Comparison of ENCODE assay signal across 11 cellular contexts in the genomic region with DNA sequence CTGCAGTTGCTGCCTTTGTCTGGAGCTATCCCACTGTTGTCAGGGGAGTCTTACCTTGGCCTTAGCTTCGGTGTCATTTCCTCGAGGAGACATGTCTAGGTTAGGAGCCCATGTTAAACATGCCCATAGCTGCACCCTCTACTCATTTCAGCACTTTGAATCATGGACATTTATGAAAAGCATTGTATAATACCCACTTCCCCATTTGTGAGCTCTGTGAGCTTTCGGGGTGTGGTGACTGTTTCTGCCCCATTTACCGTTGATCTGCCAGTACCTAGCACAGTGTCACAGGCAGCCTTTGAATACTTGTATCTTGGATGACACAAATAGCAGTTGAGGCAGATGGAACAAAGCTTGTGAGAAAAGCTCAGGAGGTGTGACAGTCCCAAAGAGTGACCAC. TPM values are rescaled to one million over a fixed set of nuclear protein-coding genes. Genes with fewer than 3 reads are reported as not detected.
DNase-seq lines count a peak whose midpoint lies in the region; ATAC-seq and TF ChIP-seq lines count a peak whose summit lies in the region.
"Had no signal": no experiment of that assay in that cellular context is flagged by ENCODE, and none has a peak within 500 bp of the region (broad histone marks: within the 10 kb centered on the region; RNA-seq: fewer than 3 reads in every experiment).

No MANE protein-coding gene starts in this region.

- H3K4me1 ChIP-seq in esophagus muscularis mucosa: peaks cover 22 to 36% (median 29%) of the 10 kb centered on the region in 4 donors

- no peak for TF ChIP-seq CTCF in brain microvascular endothelial cell (IDR thresholded peaks at IDR 0.05; ENCODE audit: low read depth, low read length, missing control alignments)
- TF ChIP-seq CTCF in esophagus muscularis mucosa (IDR thresholded peaks at IDR 0.05): no peak

- H3K27me3 ChIP-seq in brain microvascular endothelial cell (replicated peaks) (no peaks in the 10 kb centered on the region), esophagus muscularis mucosa (no peaks in the 10 kb centered on the region)
- H3K27me3 ChIP-seq: adrenal gland had no signal

- peak overlapping the region; percentile 53 for H3K27ac Mint-ChIP-seq in activated T-helper 1 cell treated with anti-CD3 and anti-CD28 coated beads, Interleukin-12 subunit alpha, Interleukin-12 subunit beta, Interleukin-2, Interleukin-4 antibody, amounts not matched to agents 30 ng/mL and 10 ng/mL and 1 ng/mL, durations not matched to agents 14 hours and 24 hours and 36 hours

- TF ChIP-seq EP300 in esophagus muscularis mucosa (IDR thresholded peaks at IDR 0.05): no peak

- no peaks in the 10 kb centered on the region for H3K27me3 Mint-ChIP-seq in activated T-helper 1 cell treated with anti-CD3 and anti-CD28 coated beads, Interleukin-12 subunit alpha, Interleukin-12 subunit beta, Interleukin-2, Interleukin-4 antibody, amounts not matched to agents 30 ng/mL and 10 ng/mL and 1 ng/mL, durations not matched to agents 14 hours and 24 hours and 36 hours (ENCODE audit: insufficient read depth)

- no peaks in the 10 kb centered on the region for H3K9me3 ChIP-seq in esophagus muscularis mucosa
- H3K9me3 ChIP-seq: adrenal gland had no signal

- no peaks in the 10 kb centered on the region for H3K9me3 Mint-ChIP-seq in activated T-helper 1 cell treated with anti-CD3 and anti-CD28 coated beads, Interleukin-12 subunit alpha, Interleukin-12 subunit beta, Interleukin-2, Interleukin-4 antibody, amounts not matched to agents 30 ng/mL and 10 ng/mL and 1 ng/mL, durations not matched to agents 14 hours and 24 hours and 36 hours

- peak; percentile 98 for ATAC-seq in GM19455 (IDR thresholded peaks at IDR 0.05; ENCODE audit: unreplicated experiment)
- peak; percentile 99 for ATAC-seq in HG03159 (IDR thresholded peaks at IDR 0.05; ENCODE audit: unreplicated experiment)

- H3K4me3 ChIP-seq in GM08714 (ENCODE audit: low read length) (peak overlapping the region; percentile 44; the same call in 1 of the 2 replicates), brain microvascular endothelial cell (ENCODE audit: low read depth, low read length) (no peak overlapping the region), esophagus muscularis mucosa (no peak overlapping the region)
- H3K4me3 ChIP-seq: adrenal gland had no signal

- H3K27ac ChIP-seq in brain microvascular endothelial cell: no peak overlapping the region
- no peak overlapping the region for H3K27ac ChIP-seq in substantia nigra (ENCODE audit: low read depth, low read length, poor library complexity, severe bottlenecking)
- no peak overlapping the region for H3K27ac ChIP-seq in esophagus muscularis mucosa (replicated peaks in 1 of 4)
- H3K27ac ChIP-seq: adrenal gland had no signal

- no peak overlapping the region for H3K4me3 Mint-ChIP-seq in activated T-helper 1 cell treated with anti-CD3 and anti-CD28 coated beads, Interleukin-12 subunit alpha, Interleukin-12 subunit beta, Interleukin-2, Interleukin-4 antibody, amounts not matched to agents 30 ng/mL and 10 ng/mL and 1 ng/mL, durations not matched to agents 14 hours and 24 hours and 36 hours

- peaks cover 24% of the 10 kb centered on the region for H3K36me3 Mint-ChIP-seq in activated T-helper 1 cell treated with anti-CD3 and anti-CD28 coated beads, Interleukin-12 subunit alpha, Interleukin-12 subunit beta, Interleukin-2, Interleukin-4 antibody, amounts not matched to agents 30 ng/mL and 10 ng/mL and 1 ng/mL, durations not matched to agents 14 hours and 24 hours and 36 hours (ENCODE audit: low read depth)

- peaks cover 61% of the 10 kb centered on the region for H3K4me1 Mint-ChIP-seq in activated T-helper 1 cell treated with anti-CD3 and anti-CD28 coated beads, Interleukin-12 subunit alpha, Interleukin-12 subunit beta, Interleukin-2, Interleukin-4 antibody, amounts not matched to agents 30 ng/mL and 10 ng/mL and 1 ng/mL, durations not matched to agents 14 hours and 24 hours and 36 hours (ENCODE audit: low read depth)

- 79% methylated on average over 4 of the region's 4 CpGs for WGBS in esophagus muscularis mucosa

- H3K36me3 ChIP-seq in brain microvascular endothelial cell (replicated peaks) (no peaks in the 10 kb centered on the region), esophagus muscularis mucosa (no peaks in the 10 kb centered on the region)
- H3K36me3 ChIP-seq: adrenal gland had no signal

- intact Hi-C loops in activated T-helper 1 cell treated with anti-CD3 and anti-CD28 coated beads, Interleukin-12 subunit alpha, Interleukin-12 subunit beta, Interleukin-2, Interleukin-4 antibody, amounts not matched to agents 30 ng/mL and 10 ng/mL and 1 ng/mL, durations not matched to agents 14 hours and 24 hours and 36 hours (cut with micrococcal nuclease): no loop called here
- intact Hi-C loops in esophagus muscularis mucosa (cut with DNase I): loop anchor here (10.0 kb wide), 1 partner anchor 67 kb away; no protein-coding TSS in a partner anchor

- TF ChIP-seq POLR2A in esophagus muscularis mucosa (IDR thresholded peaks at IDR 0.05; ENCODE audit: low read depth): no peak

- in situ Hi-C loops in brain microvascular endothelial cell (cut with HindIII; ENCODE audit: low pct_ligation_motif_present, low sequenced_read_pairs): no loop called here

- no peak for DNase-seq in activated T-helper 1 cell treated with anti-CD3 and anti-CD28 coated beads, Interleukin-12 subunit alpha, Interleukin-12 subunit beta, Interleukin-2, Interleukin-4 antibody, amounts not matched to agents 30 ng/mL and 10 ng/mL and 1 ng/mL, durations not matched to agents 14 hours and 24 hours and 36 hours (ENCODE audit: low spot score)
- no peak for DNase-seq in brain microvascular endothelial cell
- DNase-seq in substantia nigra (lab: John Stamatoyannopoulos, UW): no peak
- DNase-seq in esophagus muscularis mucosa (ENCODE audit: extremely low spot score): no peak
- no peak for DNase-seq in activated effector memory CD4-positive, alpha-beta T cell treated with anti-CD3 and anti-CD28 coated beads, Interleukin-2, amount 50 U/mL, for 16 hours
- DNase-seq: NCI-H526; stimulated activated CD4-positive, alpha-beta T cell treated with anti-CD3 and anti-CD28 coated beads, Interleukin-2, amount 100 ng/mL, for 48 hours had no signal

RNA-seq across cellular contexts. Expression of gene JARID2, which starts 41.8 kb away (rescaled TPM):
- 60.5 and 62.5 TPM in 2 replicates for total RNA-seq in activated T-helper 1 cell treated with anti-CD3 and anti-CD28 coated beads, Interleukin-12 subunit alpha, Interleukin-12 subunit beta, Interleukin-2, Interleukin-4 antibody, amounts not matched to agents 30 ng/mL and 10 ng/mL and 1 ng/mL, durations not matched to agents 14 hours and 24 hours and 36 hours
- total RNA-seq in esophagus muscularis mucosa: 10 to 100 TPM in 1 of 4 donors, 1 to 10 TPM in 3; 5.8 to 10.4 (median 8.1) TPM
